ENCODE assay signal across 30 cellular contexts in genomic region chr7:44685723-44686122, GRCh38.
A peak's percentile ranks its signal among the peaks of the same experiment; 100 is the strongest.
DNase-seq lines count a peak whose midpoint lies in the region; ATAC-seq, FAIRE-seq and TF ChIP-seq lines count a peak whose summit lies in the region.
"Had no signal": no experiment of that assay in that cellular context is flagged by ENCODE, and none has a peak within 500 bp of the region (broad histone marks: within the 10 kb centered on the region; RNA-seq: fewer than 3 reads in every experiment).

No MANE protein-coding gene starts in this region.

- no peaks in the 10 kb centered on the region for H3K9me2 ChIP-seq in OCI-LY7 (ENCODE audit: insufficient read depth, low read length)
- H3K9me2 ChIP-seq: SK-N-SH had no signal

- peaks cover 0 to 2% of the 10 kb centered on the region in 2 donors for H3K4me1 Mint-ChIP-seq in effector memory CD8-positive, alpha-beta T cell (ENCODE audit: low read depth in 2 of 2)
- H3K4me1 Mint-ChIP-seq in osteocyte (ENCODE audit: unreplicated experiment): no peaks in the 10 kb centered on the region
- H3K4me1 Mint-ChIP-seq: B cell had no signal

- no peak overlapping the region for H3K4me2 ChIP-seq in OCI-LY7 (ENCODE audit: low read length)
- H3K4me2 ChIP-seq: SK-N-SH had no signal

- no peak for TF ChIP-seq POLR2A in H54 (IDR thresholded peaks at IDR 0.05; ENCODE audit: low read depth, low read length)

- BruUV-seq in OCI-LY7 (replicated peaks; lab: Mats Ljungman, UMichigan): no TSS peak

- intact Hi-C loops in left ventricle myocardium superior (cut with micrococcal nuclease) (no loop called here), OCI-LY7 (cut with micrococcal nuclease; ENCODE audit: unreplicated experiment) (no loop called here)

- H3K27ac Mint-ChIP-seq in effector memory CD8-positive, alpha-beta T cell: peak overlapping the region; percentile 31 to 86
- H3K27ac Mint-ChIP-seq in osteocyte (ENCODE audit: unreplicated experiment): peak overlapping the region; percentile 1
- H3K27ac Mint-ChIP-seq: activated naive CD4-positive, alpha-beta T cell treated with anti-CD3 and anti-CD28 coated beads, Interleukin-2, amount 50 U/mL, for 24 hours; B cell; T-helper 1 cell treated with Interleukin-12 subunit alpha and Interleukin-12 subunit beta and Interleukin-4 antibody, amounts not matched to agents 30 μg/mL and 1 μg/mL, for 36 hours had no signal

- no peak overlapping the region for H2AFZ ChIP-seq in OCI-LY7 (ENCODE audit: low read length)

- H3K4me3 Mint-ChIP-seq in effector memory CD8-positive, alpha-beta T cell: no peak overlapping the region
- H3K4me3 Mint-ChIP-seq in osteocyte (ENCODE audit: unreplicated experiment): no peak overlapping the region
- H3K4me3 Mint-ChIP-seq: activated naive CD4-positive, alpha-beta T cell treated with anti-CD3 and anti-CD28 coated beads, Interleukin-2, amount 50 U/mL, for 24 hours; B cell; natural killer cell treated with Interleukin-12 subunit alpha and Interleukin-12 subunit beta and Interleukin-15 and Interleukin-18, amount 100 ng/mL, for 72 hours; T-helper 1 cell treated with Interleukin-12 subunit alpha and Interleukin-12 subunit beta and Interleukin-4 antibody, amounts not matched to agents 30 μg/mL and 1 μg/mL, for 36 hours had no signal

- POLR2A ChIA-PET in OCI-LY7 (lab: Charles Lee): interaction anchor here (0.6 to 0.7 kb wide), 2 partner anchors 46 to 450 kb away, joined by 4 read pairs; no protein-coding TSS in a partner anchor

- no peak for TF ChIP-seq CTCF in right atrium auricular region (IDR thresholded peaks at IDR 0.05)
- no peak for TF ChIP-seq CTCF in osteocyte (IDR thresholded peaks at IDR 0.05)
- TF ChIP-seq CTCF in OCI-LY7 (conservative IDR thresholded peaks at IDR 0.05; ENCODE audit: low read length): no peak

- peak; percentile 36 for ATAC-seq in left ventricle myocardium superior
- no peak for ATAC-seq in effector memory CD8-positive, alpha-beta T cell (replicated peaks)
- no peak for ATAC-seq in GM21526 (IDR thresholded peaks at IDR 0.05; ENCODE audit: low FRiP score, unreplicated experiment)
- ATAC-seq: natural killer cell treated with Interleukin-12 subunit alpha and Interleukin-12 subunit beta and Interleukin-15 and Interleukin-18, amount 100 ng/mL, for 72 hours; stimulated activated naive CD8-positive, alpha-beta T cell treated with anti-CD3 and anti-CD28 coated beads, Interleukin-15, Interleukin-2, amounts not matched to agents 100 U/mL and 50 U/mL, for 24 hours had no signal

- H3K4me3 ChIP-seq in right atrium auricular region (no peak overlapping the region), OCI-LY7 (ENCODE audit: low read depth, low read length, poor library complexity, severe bottlenecking) (no peak overlapping the region)
- H3K4me3 ChIP-seq: skin epidermis, thoracic aorta, uterus had no signal

- no peaks in the 10 kb centered on the region for H3K27me3 Mint-ChIP-seq in effector memory CD8-positive, alpha-beta T cell
- H3K27me3 Mint-ChIP-seq in osteocyte (ENCODE audit: unreplicated experiment): no peaks in the 10 kb centered on the region
- H3K27me3 Mint-ChIP-seq: activated naive CD4-positive, alpha-beta T cell treated with anti-CD3 and anti-CD28 coated beads, Interleukin-2, amount 50 U/mL, for 24 hours; B cell; natural killer cell treated with Interleukin-12 subunit alpha and Interleukin-12 subunit beta and Interleukin-15 and Interleukin-18, amount 100 ng/mL, for 72 hours had no signal

- no peaks in the 10 kb centered on the region for H3K9me3 Mint-ChIP-seq in effector memory CD8-positive, alpha-beta T cell
- peaks cover 3% of the 10 kb centered on the region for H3K9me3 Mint-ChIP-seq in osteocyte (ENCODE audit: unreplicated experiment)
- H3K9me3 Mint-ChIP-seq: activated naive CD4-positive, alpha-beta T cell treated with anti-CD3 and anti-CD28 coated beads, Interleukin-2, amount 50 U/mL, for 24 hours; natural killer cell treated with Interleukin-12 subunit alpha and Interleukin-12 subunit beta and Interleukin-15 and Interleukin-18, amount 100 ng/mL, for 72 hours; T-helper 1 cell treated with Interleukin-12 subunit alpha and Interleukin-12 subunit beta and Interleukin-4 antibody, amounts not matched to agents 30 μg/mL and 1 μg/mL, for 36 hours had no signal

- peak overlapping the region in 1 of 2 donors; percentile 8 for H3K27ac ChIP-seq in right atrium auricular region
- H3K27ac ChIP-seq in OCI-LY7 (ENCODE audit: low read depth, low read length, poor library complexity, severe bottlenecking): no peak overlapping the region
- H3K27ac ChIP-seq: thoracic aorta had no signal

- CTCF ChIA-PET in OCI-LY7 (lab: Charles Lee; ENCODE audit: unreplicated experiment): no interaction called here

- peaks cover 0 to 6% of the 10 kb centered on the region in 2 donors for H3K4me1 ChIP-seq in right atrium auricular region
- H3K4me1 ChIP-seq in OCI-LY7 (ENCODE audit: insufficient read depth, low read length, poor library complexity, severe bottlenecking): no peaks in the 10 kb centered on the region
- H3K4me1 ChIP-seq: uterus had no signal

- FAIRE-seq in H54 (lab: Jason Lieb, UNC): no peak
- FAIRE-seq: bronchial epithelial cell, colon, HTR-8/SVneo had no signal

- no peaks in the 10 kb centered on the region for H3K79me2 ChIP-seq in OCI-LY7 (ENCODE audit: insufficient read depth, low read depth, low read length)

- no peaks in the 10 kb centered on the region for H4K20me1 ChIP-seq in OCI-LY7 (ENCODE audit: insufficient read depth, low read length)

- no peaks in the 10 kb centered on the region for H3K9me3 ChIP-seq in right atrium auricular region
- no peaks in the 10 kb centered on the region for H3K9me3 ChIP-seq in OCI-LY7 (ENCODE audit: low read length)
- H3K9me3 ChIP-seq: SK-N-SH, thoracic aorta, uterus had no signal

- H3K27me3 ChIP-seq in right atrium auricular region: no peaks in the 10 kb centered on the region
- H3K27me3 ChIP-seq: uterus had no signal

- H3K36me3 Mint-ChIP-seq in effector memory CD8-positive, alpha-beta T cell (ENCODE audit: insufficient read depth): peaks cover 46% of the 10 kb centered on the region
- H3K36me3 Mint-ChIP-seq in osteocyte (ENCODE audit: unreplicated experiment): peaks cover 24% of the 10 kb centered on the region

- peaks cover 52% of the 10 kb centered on the region for H3K36me3 ChIP-seq in right atrium auricular region
- peaks cover 69% of the 10 kb centered on the region for H3K36me3 ChIP-seq in OCI-LY7 (ENCODE audit: insufficient read depth, low read length)
- H3K36me3 ChIP-seq: uterus had no signal

- DNase-seq in left ventricle myocardium superior (no peak), right atrium auricular region (ENCODE audit: low spot score) (no peak), osteocyte (ENCODE audit: extremely low spot score, unreplicated experiment) (no peak), H54 (ENCODE audit: insufficient read length, low spot score) (no peak), OCI-LY7 (ENCODE audit: low spot score) (no peak)
- DNase-seq in effector memory CD8-positive, alpha-beta T cell: no peak
- DNase-seq: ACHN; activated CD4-positive, alpha-beta T cell treated with anti-CD3 and anti-CD28 coated beads, Interleukin-2, amount 50 U/mL, for 48 hours; activated CD4-positive, CD25-positive, alpha-beta regulatory T cell treated with anti-CD3 and anti-CD28 coated beads, Interleukin-2, amount 50 U/mL, for 72 hours; aorta; DMS 273 treated with DMSO at 0.1 percent for 48 hours; foreskin fibroblast; KBM-7; kidney glomerular epithelial cell; NCI-H1092; NCI-H1694; NCI-H510A; SK-N-SH; stimulated activated naive CD8-positive, alpha-beta T cell treated with anti-CD3 and anti-CD28 coated beads, Interleukin-15, Interleukin-2, amounts not matched to agents 100 U/mL and 50 U/mL, for 24 hours; uterus had no signal
